ENCODE assay signal across 1 cellular context in the genomic region with DNA sequence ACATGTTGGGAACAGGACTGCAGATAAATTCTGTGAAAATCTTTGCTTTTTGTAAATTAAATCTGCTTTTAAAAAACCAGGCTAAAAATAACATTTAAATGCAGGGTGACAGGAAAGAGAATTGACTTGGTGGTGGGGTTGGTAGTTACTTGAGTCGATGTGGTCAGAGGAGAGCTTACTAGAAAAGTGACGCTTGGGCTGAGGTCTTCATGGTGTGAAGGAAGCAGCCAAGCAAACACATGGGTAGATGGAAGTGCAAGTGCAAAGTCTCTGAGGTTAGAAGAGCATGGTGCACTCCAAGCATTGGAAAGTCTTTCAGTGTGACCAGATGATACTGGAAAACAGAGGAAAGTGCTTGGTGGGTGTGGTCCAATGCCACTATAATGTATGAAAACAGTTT.
TF ChIP-seq lines count a peak whose summit lies in the region.

No MANE protein-coding gene starts in this region.

TF ChIP-seq in GM12878, 131 proteins besides CTCF, POLR2A, EP300 and RAD21 (continued from another document):
- no peak for TF ChIP-seq MEF2B (IDR thresholded peaks at IDR 0.05; ENCODE audit: partially characterized antibody, poor library complexity, severe bottlenecking)
- peak; percentile 37; the same call in 1 of the 2 replicates for TF ChIP-seq RUNX3 (IDR thresholded peaks at IDR 0.05; ENCODE audit: low read length)
- no peak for TF ChIP-seq MTA2 (IDR thresholded peaks at IDR 0.05; ENCODE audit: low read depth)
